ENCODE assay signal across 4 cellular contexts in the genomic region with DNA sequence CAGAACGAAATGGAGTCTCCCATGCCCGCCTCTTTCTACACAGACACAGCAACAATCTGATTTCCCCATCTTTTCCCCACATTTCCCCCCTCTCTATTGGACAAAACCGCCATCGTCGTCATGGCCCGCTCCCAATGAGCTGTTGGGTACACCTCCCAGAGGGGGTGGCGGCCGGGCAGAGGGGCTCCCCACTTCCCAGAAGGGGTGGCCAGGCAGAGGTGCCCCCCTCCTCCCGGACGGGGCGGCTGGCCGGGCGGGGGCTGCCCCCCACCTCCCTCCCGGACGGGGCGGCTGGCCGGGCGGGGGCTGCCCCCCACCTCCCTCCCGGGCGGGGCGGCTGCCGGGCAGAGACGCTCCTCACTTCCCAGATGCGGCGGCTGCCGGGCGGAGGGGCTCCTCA. TPM values are rescaled to one million over a fixed set of nuclear protein-coding genes. Genes with fewer than 3 reads are reported as not detected.
"Had no signal": no experiment of that assay in that cellular context is flagged by ENCODE, and none has a peak within 500 bp of the region (broad histone marks: within the 10 kb centered on the region; RNA-seq: fewer than 3 reads in every experiment).

No MANE protein-coding gene starts in this region.

RNA-seq across cellular contexts. Expression of gene SMKR1, which starts 26.4 kb away (rescaled TPM):
- total RNA-seq: OCI-LY7, Right ventricle myocardium inferior, Right ventricle myocardium superior, SJCRH30 had no signal
